ENCODE assay signal across 26 cellular contexts in genomic region chr7:159240962-159241361, GRCh38.
DNase-seq lines count a peak whose midpoint lies in the region; ATAC-seq, FAIRE-seq and TF ChIP-seq lines count a peak whose summit lies in the region.
"Had no signal": no experiment of that assay in that cellular context is flagged by ENCODE, and none has a peak within 500 bp of the region (broad histone marks: within the 10 kb centered on the region; RNA-seq: fewer than 3 reads in every experiment).

No MANE protein-coding gene starts in this region.

- POLR2A ChIA-PET in HCT116 (lab: Charles Lee): no interaction called here
- POLR2A ChIA-PET in K562 (lab: Yijun Ruan, JAX): no interaction called here

- in situ Hi-C loops in K562 (cut with MboI): no loop called here

- H3K9ac ChIP-seq in HCT116 (ENCODE audit: low read length) (no peak overlapping the region), K562 (ENCODE audit: insufficient read depth in 1 of 2, low read depth in 2 of 2, low read length in 2 of 2) (no peak overlapping the region)
- H3K9ac ChIP-seq: BLaER1 treated with 17β-estradiol and CSF1 and Interleukin-3, amounts not matched to agents 10 nM and 100 nM had no signal

- no peaks in the 10 kb centered on the region for H3K27me3 ChIP-seq in HCT116 (ENCODE audit: insufficient read depth, low read length)
- H3K27me3 ChIP-seq in K562 (ENCODE audit: control insufficient read depth in 2 of 2, insufficient read depth in 2 of 2, low read length in 2 of 2): peaks cover 6 to 13% of the 10 kb centered on the region in 2 experiments; a peak in 3 of 5 replicates
- H3K27me3 ChIP-seq: BE2C; BLaER1 treated with 17β-estradiol and CSF1 and Interleukin-3, amounts not matched to agents 10 nM and 100 nM had no signal

- H3K4me1 Mint-ChIP-seq in activated naive CD4-positive, alpha-beta T cell treated with anti-CD3 and anti-CD28 coated beads, Interleukin-2, amount 10 ng/mL, durations not matched to agents 7 days and 5 days: no peaks in the 10 kb centered on the region
- H3K4me1 Mint-ChIP-seq in activated T-cell treated with anti-CD3 and anti-CD28 coated beads, Interleukin-2, amount 50 U/mL, for 24 hours (ENCODE audit: low read depth): no peaks in the 10 kb centered on the region
- H3K4me1 Mint-ChIP-seq: CD14-positive monocyte had no signal

- H3K4me1 ChIP-seq in HCT116 (ENCODE audit: control insufficient read depth in 1 of 2, insufficient read depth in 2 of 2, low read length in 2 of 2) (no peaks in the 10 kb centered on the region), K562 (replicated peaks in 1 of 2; ENCODE audit: control insufficient read depth in 2 of 2, insufficient read depth in 2 of 2, low read length in 2 of 2) (no peaks in the 10 kb centered on the region; a peak in 1 of 5 replicates)
- H3K4me1 ChIP-seq: A549; BE2C; BLaER1 treated with 17β-estradiol and CSF1 and Interleukin-3, amounts not matched to agents 10 nM and 100 nM; HAP-1 had no signal

- no peak for TF ChIP-seq RAD21 in HCT116 (IDR thresholded peaks at IDR 0.05; ENCODE audit: low read depth)
- no peak for TF ChIP-seq RAD21 in K562 (CRISPR knock-in tag; conservative IDR thresholded peaks at IDR 0.05 in 1 of 2, IDR thresholded peaks at IDR 0.05 in 1 of 2)

- H3K9me3 ChIP-seq in HCT116 (ENCODE audit: control insufficient read depth in 1 of 2, insufficient read depth in 1 of 2, low read depth in 1 of 2, low read length in 2 of 2) (no peaks in the 10 kb centered on the region), K562 (replicated peaks; ENCODE audit: control insufficient read depth, insufficient read depth, low read depth, low read length) (no peaks in the 10 kb centered on the region)
- H3K9me3 ChIP-seq: A549, BE2C, HAP-1 had no signal

- TF ChIP-seq CTCF in HCT116 (IDR thresholded peaks at IDR 0.05 in 2 of 3, conservative IDR thresholded peaks at IDR 0.05 in 1 of 3; ENCODE audit: borderline replicate concordance in 1 of 3, insufficient read depth in 1 of 3, low read depth in 2 of 3, low read length in 2 of 3) (peak in 2 of 3 experiments; percentile 38 to 41; a peak in 3 of 6 replicates), NB4 (IDR thresholded peaks at IDR 0.05; ENCODE audit: low read depth, low read length) (peak; percentile 12), K562 (IDR thresholded peaks at IDR 0.05 in 2 of 3, conservative IDR thresholded peaks at IDR 0.05 in 1 of 3; ENCODE audit: insufficient read depth in 2 of 3, low read depth in 1 of 3, low read length in 3 of 3) (0 out of 6 replicates have a peak, but pooled peaks of 1 of the 3 experiments have one; percentile 13)

- peak; percentile 54 for ATAC-seq in HCT116
- peak; percentile 73 for ATAC-seq in K562
- ATAC-seq: A549 had no signal

- no TSS peak for BruUV-seq in HCT116 (replicated peaks; lab: Mats Ljungman, UMichigan)
- BruUV-seq in K562 (replicated peaks; lab: Mats Ljungman, UMichigan): no TSS peak

- H3K4me3 ChIP-seq in HCT116 (replicated peaks in 1 of 2; ENCODE audit: low read depth in 1 of 2, low read length in 2 of 2) (no peak overlapping the region), NB4 (ENCODE audit: low read depth, low read length) (no peak overlapping the region), K562 (no peak overlapping the region)
- H3K4me3 ChIP-seq: A549; BLaER1 treated with 17β-estradiol and CSF1 and Interleukin-3, amounts not matched to agents 10 nM and 100 nM; HAP-1 had no signal

- DNase-seq in DMS 273 (lab: John Stamatoyannopoulos, UW; ENCODE audit: unreplicated experiment) (peak; percentile 33), DMS 273 treated with DMSO at 0.1 percent for 48 hours (lab: John Stamatoyannopoulos, UW) (no peak), HCT116 (ENCODE audit: low read depth, low spot score) (no peak), NB4 (ENCODE audit: low read depth) (no peak), K562 (ENCODE audit: extremely low read depth in 1 of 4, low spot score in 3 of 4) (no peak), SW 1271 (lab: John Stamatoyannopoulos, UW) (no peak)
- no peak for DNase-seq in activated naive CD4-positive, alpha-beta T cell treated with anti-CD3 and anti-CD28 coated beads, Interleukin-2, amount 10 ng/mL, durations not matched to agents 7 days and 5 days
- no peak for DNase-seq in activated T-cell treated with anti-CD3 and anti-CD28 coated beads, Interleukin-2, amount 50 U/mL, for 24 hours
- DNase-seq: ACHN; AML-193; BE2C; CD4-positive, alpha-beta T cell; CD8-positive, alpha-beta memory T cell; DMS153; DMS79 treated with DMSO at 0.1 percent for 48 hours; GF-D8; GOT3 had no signal

- no peaks in the 10 kb centered on the region for H3K36me3 ChIP-seq in HCT116 (ENCODE audit: control insufficient read depth in 1 of 2, insufficient read depth in 2 of 2, low read length in 2 of 2)
- H3K36me3 ChIP-seq in K562 (ENCODE audit: control insufficient read depth, insufficient read depth, low read length): no peaks in the 10 kb centered on the region
- H3K36me3 ChIP-seq: BE2C; BLaER1 treated with 17β-estradiol and CSF1 and Interleukin-3, amounts not matched to agents 10 nM and 100 nM; HAP-1 had no signal

- intact Hi-C loops in HCT116 (cut with micrococcal nuclease): no loop called here
- intact Hi-C loops in K562 (cut with micrococcal nuclease): no loop called here

- WGBS in K562 (ENCODE audit: insufficient coverage, low coverage, missing lambda C conversion rate): under 1% methylated on average over 4 of the region's 4 CpGs

- H3K4me2 ChIP-seq in HCT116 (ENCODE audit: low read length): no peak overlapping the region
- no peak overlapping the region for H3K4me2 ChIP-seq in K562 (ENCODE audit: insufficient read depth, low read length)
- H3K4me2 ChIP-seq: A549; BLaER1 treated with 17β-estradiol and CSF1 and Interleukin-3, amounts not matched to agents 10 nM and 100 nM had no signal

- H3K27ac Mint-ChIP-seq in activated naive CD4-positive, alpha-beta T cell treated with anti-CD3 and anti-CD28 coated beads, Interleukin-2, amount 10 ng/mL, durations not matched to agents 7 days and 5 days: no peak overlapping the region
- no peak overlapping the region for H3K27ac Mint-ChIP-seq in activated T-cell treated with anti-CD3 and anti-CD28 coated beads, Interleukin-2, amount 50 U/mL, for 24 hours
- H3K27ac Mint-ChIP-seq: CD14-positive monocyte; CD4-positive, alpha-beta T cell had no signal

- CTCF ChIA-PET in HCT116 (lab: Charles Lee): no interaction called here
- CTCF ChIA-PET in K562 (lab: Yijun Ruan, JAX; ENCODE audit: low intra/inter-chr PET ratio): no interaction called here
- CTCF ChIA-PET in activated naive CD4-positive, alpha-beta T cell treated with anti-CD3 and anti-CD28 coated beads, Interleukin-2, amount 10 ng/mL, durations not matched to agents 7 days and 5 days (lab: Charles Lee): no interaction called here

- RAD21 ChIA-PET in HCT116 (lab: Charles Lee; ENCODE audit: low non-redundant PET in 1 of 2, low total read pairs in 2 of 2, uncharacterized antibody in 2 of 2, unreplicated experiment in 2 of 2): no interaction called here

- H3K9me3 Mint-ChIP-seq in activated naive CD4-positive, alpha-beta T cell treated with anti-CD3 and anti-CD28 coated beads, Interleukin-2, amount 10 ng/mL, durations not matched to agents 7 days and 5 days: no peaks in the 10 kb centered on the region
- no peaks in the 10 kb centered on the region for H3K9me3 Mint-ChIP-seq in activated T-cell treated with anti-CD3 and anti-CD28 coated beads, Interleukin-2, amount 50 U/mL, for 24 hours
- H3K9me3 Mint-ChIP-seq: CD4-positive, alpha-beta T cell had no signal

- H3K9me1 ChIP-seq in K562 (ENCODE audit: control insufficient read depth, insufficient read depth, low read length): no peaks in the 10 kb centered on the region

- H3K79me2 ChIP-seq in HCT116 (ENCODE audit: insufficient read depth, low read length) (no peaks in the 10 kb centered on the region), K562 (ENCODE audit: control insufficient read depth, insufficient read depth, low read length) (no peaks in the 10 kb centered on the region)

- H3K27me3 Mint-ChIP-seq in activated naive CD4-positive, alpha-beta T cell treated with anti-CD3 and anti-CD28 coated beads, Interleukin-2, amount 10 ng/mL, durations not matched to agents 7 days and 5 days: peaks cover 12% of the 10 kb centered on the region
- peaks cover 26% of the 10 kb centered on the region for H3K27me3 Mint-ChIP-seq in activated T-cell treated with anti-CD3 and anti-CD28 coated beads, Interleukin-2, amount 50 U/mL, for 24 hours

- no peak for TF ChIP-seq EP300 in K562 (IDR thresholded peaks at IDR 0.05; ENCODE audit: low read length)

- H4K20me1 ChIP-seq in HCT116 (ENCODE audit: insufficient read depth) (no peaks in the 10 kb centered on the region), K562 (replicated peaks; ENCODE audit: control insufficient read depth, insufficient read depth, low read length) (no peaks in the 10 kb centered on the region)
- H4K20me1 ChIP-seq: BLaER1 treated with 17β-estradiol and CSF1 and Interleukin-3, amounts not matched to agents 10 nM and 100 nM had no signal

- H2AFZ ChIP-seq in HCT116 (ENCODE audit: low read depth, low read length, poor library complexity, severe bottlenecking) (no peak overlapping the region), K562 (ENCODE audit: low read depth, low read length) (no peak overlapping the region)

- H3K9me2 ChIP-seq in HCT116 (ENCODE audit: insufficient read depth): 0 out of 2 replicates have a peak, but pooled peaks cover 4% of the 10 kb centered on the region

- FAIRE-seq in K562 (lab: Jason Lieb, UNC): peak; percentile 59
- FAIRE-seq: A549, D721Med, GM12891, GM18507, H54 had no signal

- no peak for TF ChIP-seq POLR2A in HCT116 (IDR thresholded peaks at IDR 0.05; ENCODE audit: borderline replicate concordance, extremely low read depth, insufficient read depth, insufficient read length)
- TF ChIP-seq POLR2A in NB4 (IDR thresholded peaks at IDR 0.05; ENCODE audit: extremely low read depth, insufficient read length): no peak
- TF ChIP-seq POLR2A in K562 (conservative IDR thresholded peaks at IDR 0.05): no peak

- H3K36me3 Mint-ChIP-seq in activated naive CD4-positive, alpha-beta T cell treated with anti-CD3 and anti-CD28 coated beads, Interleukin-2, amount 10 ng/mL, durations not matched to agents 7 days and 5 days: no peaks in the 10 kb centered on the region
- H3K36me3 Mint-ChIP-seq in activated T-cell treated with anti-CD3 and anti-CD28 coated beads, Interleukin-2, amount 50 U/mL, for 24 hours (ENCODE audit: low read depth): no peaks in the 10 kb centered on the region
- H3K36me3 Mint-ChIP-seq: CD14-positive monocyte had no signal

- H3K27ac ChIP-seq in HCT116 (ENCODE audit: low read depth, low read length) (no peak overlapping the region), K562 (ENCODE audit: extremely low read depth, low read depth, low read length) (no peak overlapping the region)
- H3K27ac ChIP-seq: 22Rv1; A549; BLaER1 treated with 17β-estradiol and CSF1 and Interleukin-3, amounts not matched to agents 10 nM and 100 nM had no signal

- no peak overlapping the region for H3K4me3 Mint-ChIP-seq in activated naive CD4-positive, alpha-beta T cell treated with anti-CD3 and anti-CD28 coated beads, Interleukin-2, amount 10 ng/mL, durations not matched to agents 7 days and 5 days
- no peak overlapping the region for H3K4me3 Mint-ChIP-seq in activated T-cell treated with anti-CD3 and anti-CD28 coated beads, Interleukin-2, amount 50 U/mL, for 24 hours
- H3K4me3 Mint-ChIP-seq: CD14-positive monocyte; CD4-positive, alpha-beta T cell; CD8-positive, alpha-beta memory T cell had no signal

TF ChIP-seq in HCT116, 20 proteins besides CTCF, POLR2A, EP300 and RAD21 (continues in another document):
- no peak for TF ChIP-seq CEBPB (IDR thresholded peaks at IDR 0.05; ENCODE audit: low read depth)
